ENCODE assay signal across 16 cellular contexts in the genomic region with DNA sequence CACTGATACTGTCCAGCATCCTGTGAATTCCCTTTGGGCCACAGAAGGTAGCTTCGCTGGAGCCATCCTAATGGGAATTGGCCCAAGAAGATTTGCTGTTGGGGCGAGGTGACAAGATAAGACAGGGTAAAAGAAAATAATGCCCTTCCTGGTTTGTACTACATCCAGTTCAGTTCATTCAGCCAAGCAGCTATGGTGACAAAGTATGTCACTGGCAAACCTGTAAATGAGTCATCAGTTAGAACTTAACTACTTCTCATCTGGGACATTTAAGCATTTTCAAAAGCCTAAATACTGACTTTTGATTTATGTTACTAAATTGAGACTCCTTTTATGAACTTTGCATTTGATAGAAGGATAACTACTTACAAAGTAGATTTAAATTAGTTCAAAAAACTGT. TPM values are rescaled to one million over a fixed set of nuclear protein-coding genes. Genes with fewer than 3 reads are reported as not detected.
DNase-seq lines count a peak whose midpoint lies in the region; ATAC-seq and TF ChIP-seq lines count a peak whose summit lies in the region.
"Had no signal": no experiment of that assay in that cellular context is flagged by ENCODE, and none has a peak within 500 bp of the region (broad histone marks: within the 10 kb centered on the region; RNA-seq: fewer than 3 reads in every experiment).

No MANE protein-coding gene starts in this region.

- H3K27ac ChIP-seq in HEK293 (ENCODE audit: extremely low read depth, low read depth, low read length): no peak overlapping the region
- H3K27ac ChIP-seq: SK-N-MC, skin epidermis had no signal

- H3K9me3 ChIP-seq in HEK293 (ENCODE audit: control insufficient read depth, insufficient read depth, low read depth, low read length): no peaks in the 10 kb centered on the region

- CTCF ChIA-PET in HEK293 (lab: Yijun Ruan, JAX): no interaction called here

- intact Hi-C loops in left colon (cut with DNase I, micrococcal nuclease): no loop called here

- H3K36me3 Mint-ChIP-seq in activated naive CD8-positive, alpha-beta T cell treated with anti-CD3 and anti-CD28 coated beads, Interleukin-2, amount 50 U/mL, for 24 hours (ENCODE audit: low read depth): no peaks in the 10 kb centered on the region

- peaks cover 2% of the 10 kb centered on the region for H3K27me3 Mint-ChIP-seq in activated naive CD8-positive, alpha-beta T cell treated with anti-CD3 and anti-CD28 coated beads, Interleukin-2, amount 50 U/mL, for 24 hours

- H3K27ac Mint-ChIP-seq in activated naive CD8-positive, alpha-beta T cell treated with anti-CD3 and anti-CD28 coated beads, Interleukin-2, amount 50 U/mL, for 24 hours: no peak overlapping the region
- H3K27ac Mint-ChIP-seq: dendritic cell treated with granulocyte-macrophage colony-stimulating factor and Interleukin-4, amounts not matched to agents 40 ng/mL and 50 ng/mL, for 4 days had no signal

- no peak overlapping the region for H3K4me3 ChIP-seq in HEK293 (ENCODE audit: low read depth, low read length)
- H3K4me3 ChIP-seq: SK-N-MC, skin epidermis had no signal

- no peak for TF ChIP-seq CTCF in HEK293 (tag by site-specific recombination; IDR thresholded peaks at IDR 0.05)

- no peaks in the 10 kb centered on the region for H3K36me3 ChIP-seq in HEK293 (ENCODE audit: control insufficient read depth in 2 of 2, insufficient read depth in 1 of 2, low read length in 2 of 2)

- ATAC-seq in activated naive CD8-positive, alpha-beta T cell treated with anti-CD3 and anti-CD28 coated beads, Interleukin-2, amount 50 U/mL, for 24 hours: peak; percentile 61
- ATAC-seq in left colon: peak; percentile 70
- ATAC-seq in GM21390 (IDR thresholded peaks at IDR 0.05; ENCODE audit: unreplicated experiment): no peak

- peaks cover 9% of the 10 kb centered on the region for H3K9me3 Mint-ChIP-seq in activated naive CD8-positive, alpha-beta T cell treated with anti-CD3 and anti-CD28 coated beads, Interleukin-2, amount 50 U/mL, for 24 hours

- POLR2A ChIA-PET in HEK293 (lab: Yijun Ruan, JAX): no interaction called here

- H3K4me1 ChIP-seq in HEK293 (ENCODE audit: control insufficient read depth, insufficient read depth, low read length): peaks cover 2% of the 10 kb centered on the region; the same call in 1 of the 2 replicates

- H3K4me1 Mint-ChIP-seq in activated naive CD8-positive, alpha-beta T cell treated with anti-CD3 and anti-CD28 coated beads, Interleukin-2, amount 50 U/mL, for 24 hours: peaks cover 17% of the 10 kb centered on the region

- DNase-seq in DMS53 (lab: John Stamatoyannopoulos, UW) (peak; percentile 41), left colon (no peak), glomerular visceral epithelial cell (ENCODE audit: extremely low spot score) (no peak), NCI-H1048 (lab: John Stamatoyannopoulos, UW) (no peak)
- no peak for DNase-seq in activated naive CD8-positive, alpha-beta T cell treated with anti-CD3 and anti-CD28 coated beads, Interleukin-2, amount 50 U/mL, for 24 hours
- DNase-seq: amniotic stem cell; foreskin melanocyte; MM.1S; NK-92 treated with Interleukin-12 subunit alpha and Interleukin-12 subunit beta, amount 100 ng/mL, for 24 hours; occipital lobe had no signal

- H3K4me3 Mint-ChIP-seq in activated naive CD8-positive, alpha-beta T cell treated with anti-CD3 and anti-CD28 coated beads, Interleukin-2, amount 50 U/mL, for 24 hours: no peak overlapping the region
- H3K4me3 Mint-ChIP-seq: dendritic cell treated with granulocyte-macrophage colony-stimulating factor and Interleukin-4, amounts not matched to agents 40 ng/mL and 50 ng/mL, for 4 days had no signal

TF ChIP-seq in HEK293, 187 proteins besides CTCF, POLR2A, EP300 and RAD21:
- TF ChIP-seq ZNF302 (tag by site-specific recombination; IDR thresholded peaks at IDR 0.05; ENCODE audit: low read depth) (no peak), ZNF571 (tag by site-specific recombination; IDR thresholded peaks at IDR 0.05) (no peak), WT1 (tag by site-specific recombination; IDR thresholded peaks at IDR 0.05) (no peak), ZNF510 (tag by site-specific recombination; IDR thresholded peaks at IDR 0.05; ENCODE audit: insufficient replicate concordance) (peak; percentile 5), ZNF558 (tag by site-specific recombination; IDR thresholded peaks at IDR 0.05) (no peak), ZNF660 (tag by site-specific recombination; IDR thresholded peaks at IDR 0.05) (peak; percentile 51; the same call in 1 of the 2 replicates)
- TF ChIP-seq, protein P1, sequence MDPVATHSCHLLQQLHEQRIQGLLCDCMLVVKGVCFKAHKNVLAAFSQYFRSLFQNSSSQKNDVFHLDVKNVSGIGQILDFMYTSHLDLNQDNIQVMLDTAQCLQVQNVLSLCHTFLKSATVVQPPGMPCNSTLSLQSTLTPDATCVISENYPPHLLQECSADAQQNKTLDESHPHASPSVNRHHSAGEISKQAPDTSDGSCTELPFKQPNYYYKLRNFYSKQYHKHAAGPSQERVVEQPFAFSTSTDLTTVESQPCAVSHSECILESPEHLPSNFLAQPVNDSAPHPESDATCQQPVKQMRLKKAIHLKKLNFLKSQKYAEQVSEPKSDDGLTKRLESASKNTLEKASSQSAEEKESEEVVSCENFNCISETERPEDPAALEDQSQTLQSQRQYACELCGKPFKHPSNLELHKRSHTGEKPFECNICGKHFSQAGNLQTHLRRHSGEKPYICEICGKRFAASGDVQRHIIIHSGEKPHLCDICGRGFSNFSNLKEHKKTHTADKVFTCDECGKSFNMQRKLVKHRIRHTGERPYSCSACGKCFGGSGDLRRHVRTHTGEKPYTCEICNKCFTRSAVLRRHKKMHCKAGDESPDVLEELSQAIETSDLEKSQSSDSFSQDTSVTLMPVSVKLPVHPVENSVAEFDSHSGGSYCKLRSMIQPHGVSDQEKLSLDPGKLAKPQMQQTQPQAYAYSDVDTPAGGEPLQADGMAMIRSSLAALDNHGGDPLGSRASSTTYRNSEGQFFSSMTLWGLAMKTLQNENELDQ (tag by site-specific recombination; IDR thresholded peaks at IDR 0.05; ENCODE audit: low read depth): no peak
- TF ChIP-seq, protein P2, sequence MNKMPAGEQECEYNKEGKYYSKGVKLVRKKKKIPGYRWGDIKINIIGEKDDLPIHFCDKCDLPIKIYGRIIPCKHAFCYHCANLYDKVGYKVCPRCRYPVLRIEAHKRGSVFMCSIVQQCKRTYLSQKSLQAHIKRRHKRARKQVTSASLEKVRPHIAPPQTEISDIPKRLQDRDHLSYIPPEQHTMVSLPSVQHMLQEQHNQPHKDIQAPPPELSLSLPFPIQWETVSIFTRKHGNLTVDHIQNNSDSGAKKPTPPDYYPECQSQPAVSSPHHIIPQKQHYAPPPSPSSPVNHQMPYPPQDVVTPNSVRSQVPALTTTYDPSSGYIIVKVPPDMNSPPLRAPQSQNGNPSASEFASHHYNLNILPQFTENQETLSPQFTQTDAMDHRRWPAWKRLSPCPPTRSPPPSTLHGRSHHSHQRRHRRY (tag by site-specific recombination; IDR thresholded peaks at IDR 0.05): no peak

RNA-seq across cellular contexts. Expression of a gene that starts 54.2 kb away (rescaled TPM):
- total RNA-seq in left colon: under 1 TPM in 1 of 2 donors, not detected in 1; 0.24 TPM
- total RNA-seq: occipital lobe, subcutaneous adipose tissue had no signal
